1 cellular context compared by ENCODE assay signal in genomic region chr10:132198381-132199181, GRCh38.
TF ChIP-seq lines count a peak whose summit lies in the region.

No MANE protein-coding gene starts in this region.

TF ChIP-seq in HepG2, 621 proteins besides CTCF, POLR2A, EP300 and RAD21:
- TF ChIP-seq EED (CRISPR knock-in tag; IDR thresholded peaks at IDR 0.05) (0 out of 2 replicates have a peak, but pooled peaks have one; percentile 22), BRF2 (CRISPR knock-in tag; IDR thresholded peaks at IDR 0.05) (no peak)
